In genomic region chrX:63754141-63754859, GRCh38 we compare ENCODE assay signal across 8 cellular contexts. TPM values are rescaled to one million over a fixed set of nuclear protein-coding genes. Genes with fewer than 3 reads are reported as not detected.
DNase-seq lines count a peak whose midpoint lies in the region; ATAC-seq, FAIRE-seq and TF ChIP-seq lines count a peak whose summit lies in the region.

No MANE protein-coding gene starts in this region.

- ATAC-seq in HG03025 (IDR thresholded peaks at IDR 0.05; ENCODE audit: low FRiP score, unreplicated experiment) = peak; percentile 33
- peak; percentile 33 for ATAC-seq in HepG2

- H3K27me3 Mint-ChIP-seq in MCF 10A (ENCODE audit: insufficient read depth, unreplicated experiment) = no peaks in the 10 kb centered on the region

- no peak for TF ChIP-seq POLR2A in HepG2 (IDR thresholded peaks at IDR 0.05; ENCODE audit: insufficient read depth in 1 of 2, low read depth in 2 of 2, low read length in 2 of 2)

- H3K4me3 Mint-ChIP-seq in MCF 10A (ENCODE audit: unreplicated experiment) = peak overlapping the region; percentile 89

- no TSS peak for BruUV-seq in MCF 10A (replicated peaks; lab: Mats Ljungman, UMichigan)
- no TSS peak for BruUV-seq in HepG2 (replicated peaks; lab: Mats Ljungman, UMichigan)

- in situ Hi-C loops in HepG2 (cut with HindIII; ENCODE audit: extremely low pct_ligation_motif_present, low pct_unique_long_range_greater_than_20kb) = no loop called here

- no peaks in the 10 kb centered on the region for H4K20me1 ChIP-seq in HepG2 (ENCODE audit: insufficient read depth, low read length)

- CTCF ChIA-PET in MCF 10A (lab: Yijun Ruan, JAX) (interaction anchor here (0.6 to 0.7 kb wide), 3 partner anchors 16 to 1490 kb away, joined by 3 to 6 read pairs (median 4); no protein-coding TSS in a partner anchor), HepG2 (lab: Yijun Ruan, JAX; ENCODE audit: low intra/inter-chr PET ratio, low total read pairs) (no interaction called here)

- peak overlapping the region; percentile 81 for H3K9ac ChIP-seq in SK-N-MC (ENCODE audit: insufficient read length)
- H3K9ac ChIP-seq in HepG2 (ENCODE audit: insufficient read depth, low read depth, low read length) = peak overlapping the region; percentile 46; the same call in 1 of the 2 replicates

- 2% methylated on average over 19 of the region's 25 CpGs for WGBS in HepG2 (ENCODE audit: low lambda C conversion rate)

- H2AFZ ChIP-seq in HepG2 (ENCODE audit: low read length) = peak overlapping the region; percentile 72

- H3K9me3 Mint-ChIP-seq in MCF 10A (ENCODE audit: unreplicated experiment) = peaks cover 15% of the 10 kb centered on the region

- peak overlapping the region; percentile 82 for H3K27ac ChIP-seq in SK-N-MC
- peak overlapping the region; percentile 38 for H3K27ac ChIP-seq in HepG2 (ENCODE audit: extremely low read length, insufficient read depth, low read length)

- TF ChIP-seq CTCF in MCF 10A (IDR thresholded peaks at IDR 0.05; ENCODE audit: unreplicated experiment) = no peak
- TF ChIP-seq CTCF in HepG2 (CRISPR knock-in tag; IDR thresholded peaks at IDR 0.05) = no peak

- POLR2A ChIA-PET in MCF 10A (lab: Yijun Ruan, JAX) = interaction anchor here (0.6 to 1.9 kb wide), 10 partner anchors 10 to 452 kb away, joined by 3 to 11 read pairs (median 4); partner anchors contain the start of gene AMER1
- POLR2A ChIA-PET in HepG2 (lab: Yijun Ruan, JAX) = no interaction called here

- intact Hi-C loops in MCF 10A (cut with micrococcal nuclease) = no loop called here
- intact Hi-C loops in HepG2 (cut with micrococcal nuclease; ENCODE audit: unreplicated experiment) = no loop called here

- H3K4me3 ChIP-seq in SK-N-MC (peak overlapping the region; percentile 91), HepG2 (replicated peaks in 1 of 3; ENCODE audit: insufficient read depth in 1 of 3, low read depth in 2 of 3, low read length in 3 of 3) (peak overlapping the region; percentile 34 to 73 (median 64))

- 0 out of 2 replicates have a peak, but pooled peaks cover 5% of the 10 kb centered on the region for H3K4me1 ChIP-seq in HepG2 (ENCODE audit: insufficient read depth, low read length)

- peak; percentile 38 for DNase-seq in SIG-M5 treated with dmso at 0.1 percent for 504 hours (lab: John Stamatoyannopoulos, UW; ENCODE audit: unreplicated experiment)
- no peak for DNase-seq in SIG-M5 (lab: John Stamatoyannopoulos, UW)
- DNase-seq in SK-N-MC (ENCODE audit: low read depth, low spot score) = no peak
- peak; percentile 19 for DNase-seq in MCF 10A (ENCODE audit: unreplicated experiment)
- no peak for DNase-seq in HepG2 (ENCODE audit: low spot score)
- DNase-seq in stimulated activated naive CD4-positive, alpha-beta T cell (lab: John Stamatoyannopoulos, UW) = peak in 4 of 6 experiments; percentile 12 to 69 (median 20)
- no peak for DNase-seq in COR-L47 (lab: John Stamatoyannopoulos, UW)

- TF ChIP-seq RAD21 in HepG2 (CRISPR knock-in tag; IDR thresholded peaks at IDR 0.05) = no peak

- peak overlapping the region; percentile 83 for H3K27ac Mint-ChIP-seq in MCF 10A (ENCODE audit: low read depth, unreplicated experiment)

- H3K36me3 ChIP-seq in SK-N-MC (ENCODE audit: insufficient read depth, low read length) (no peaks in the 10 kb centered on the region), HepG2 (replicated peaks in 1 of 2; ENCODE audit: control insufficient read depth in 1 of 2, insufficient read depth in 2 of 2, low read length in 2 of 2) (no peaks in the 10 kb centered on the region)

- TF ChIP-seq EP300 in HepG2 (IDR thresholded peaks at IDR 0.05; ENCODE audit: low read depth in 2 of 2, low read length in 2 of 2) = no peak
- TF ChIP-seq EP300 in HepG2 (CRISPR knock-in tag; IDR thresholded peaks at IDR 0.05; ENCODE audit: borderline replicate concordance) = no peak

- H3K4me2 ChIP-seq in HepG2 (ENCODE audit: low read depth, low read length) = peak overlapping the region; percentile 75

- H3K79me2 ChIP-seq in HepG2 (ENCODE audit: insufficient read depth, low read length) = no peaks in the 10 kb centered on the region

- no peaks in the 10 kb centered on the region for H3K36me3 Mint-ChIP-seq in MCF 10A (ENCODE audit: insufficient read depth, unreplicated experiment)

- H3K9me3 ChIP-seq in SK-N-MC (ENCODE audit: low read depth, low read length) (no peaks in the 10 kb centered on the region), HepG2 (ENCODE audit: low read length) (no peaks in the 10 kb centered on the region)

- peaks cover 22% of the 10 kb centered on the region for H3K4me1 Mint-ChIP-seq in MCF 10A (ENCODE audit: insufficient read depth, unreplicated experiment)

- no peak for FAIRE-seq in HepG2 (lab: Jason Lieb, UNC)

- no peaks in the 10 kb centered on the region for H3K27me3 ChIP-seq in HepG2 (ENCODE audit: control insufficient read depth in 1 of 2, insufficient read depth in 2 of 2, low read length in 2 of 2)

TF ChIP-seq in HepG2, 621 proteins besides CTCF, POLR2A, EP300 and RAD21:
- TF ChIP-seq, protein P1, sequence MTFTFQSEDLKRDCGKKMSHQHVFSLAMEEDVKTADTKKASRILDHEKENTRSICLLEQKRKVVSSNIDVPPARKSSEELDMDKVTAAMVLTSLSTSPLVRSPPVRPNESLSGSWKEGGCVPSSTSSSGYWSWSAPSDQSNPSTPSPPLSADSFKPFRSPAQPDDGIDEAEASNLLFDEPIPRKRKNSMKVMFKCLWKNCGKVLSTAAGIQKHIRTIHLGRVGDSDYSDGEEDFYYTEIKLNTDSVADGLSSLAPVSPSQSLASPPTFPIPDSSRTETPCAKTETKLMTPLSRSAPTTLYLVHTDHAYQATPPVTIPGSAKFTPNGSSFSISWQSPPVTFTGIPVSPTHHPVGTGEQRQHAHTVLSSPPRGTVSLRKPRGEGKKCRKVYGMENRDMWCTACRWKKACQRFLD (CRISPR knock-in tag; IDR thresholded peaks at IDR 0.05; ENCODE audit: borderline replicate concordance) = no peak
- TF ChIP-seq NCOA2 (CRISPR knock-in tag; IDR thresholded peaks at IDR 0.05) (no peak), ATRX (CRISPR knock-in tag; IDR thresholded peaks at IDR 0.05; ENCODE audit: borderline replicate concordance) (no peak), ZNF251 (CRISPR knock-in tag; IDR thresholded peaks at IDR 0.05) (no peak), ZNF451 (CRISPR knock-in tag; IDR thresholded peaks at IDR 0.05) (no peak), MLX (CRISPR knock-in tag; IDR thresholded peaks at IDR 0.05) (no peak), ZNF549 (CRISPR knock-in tag; IDR thresholded peaks at IDR 0.05) (no peak), PHF5A (CRISPR knock-in tag; IDR thresholded peaks at IDR 0.05; ENCODE audit: low read depth, unreplicated experiment) (no peak), NFRKB (IDR thresholded peaks at IDR 0.05) (no peak), FOXC1 (CRISPR knock-in tag; IDR thresholded peaks at IDR 0.05; ENCODE audit: borderline replicate concordance) (no peak), WIZ (CRISPR knock-in tag; IDR thresholded peaks at IDR 0.05) (no peak), ZNF816 (CRISPR knock-in tag; IDR thresholded peaks at IDR 0.05; ENCODE audit: borderline replicate concordance) (no peak), ZNF101 (CRISPR knock-in tag; IDR thresholded peaks at IDR 0.05; ENCODE audit: borderline replicate concordance, low read depth) (no peak)
TF ChIP-seq in HepG2: peak in this region for 0.

RNA-seq across cellular contexts. Expression of gene ARHGEF9, which starts 30.7 kb away (rescaled TPM):
- total RNA-seq in MCF 10A (2022) (26.8 and 33.6 TPM in 2 replicates), HepG2 (2016; rRNA removed; fragmentation: Illumina TruSeq; extraction: Trizol) (1.8 and 2.0 TPM in 2 replicates)
- total RNA-seq in HepG2 (2016; cell fraction: cytosol; rRNA removed; fragmentation: Illumina TruSeq; extraction: Trizol; ENCODE audit: low read depth) = 1.5 and 1.8 TPM in 2 replicates
- 0.88 and 1.8 TPM in 2 replicates for total RNA-seq in HepG2 (2016; cell fraction: insoluble cytoplasmic fraction; rRNA removed; fragmentation: Illumina TruSeq; extraction: Trizol)
- total RNA-seq in HepG2 (2016; cell fraction: membrane; rRNA removed; fragmentation: Illumina TruSeq; extraction: Trizol) = 0.80 and 2.1 TPM in 2 replicates
- 1.3 and 2.9 TPM in 2 replicates for total RNA-seq in HepG2 (2016; cell fraction: nucleus; rRNA removed; fragmentation: Illumina TruSeq; extraction: Trizol)
- polyA plus RNA-seq in HepG2 (2011; rRNA removed) = 0.67 and 0.91 TPM in 2 replicates
- polyA plus RNA-seq in HepG2 (2011; cell fraction: cytosol; rRNA removed) = 0.36 and 0.63 TPM in 2 replicates
- polyA plus RNA-seq in HepG2 (2011; cell fraction: nucleus; rRNA removed) = 1.00 and 1.4 TPM in 2 replicates
- 0.51 and 1.3 TPM in 2 replicates for polyA plus RNA-seq in HepG2 (2012)
- polyA plus RNA-seq in HepG2 (2016; cell fraction: cytosol; fragmentation: Illumina TruSeq; extraction: Trizol; ENCODE audit: low read depth) = 0.46 and 0.60 TPM in 2 replicates
- 0.85 and 1.3 TPM in 2 replicates for polyA plus RNA-seq in HepG2 (2016; cell fraction: insoluble cytoplasmic fraction; fragmentation: Illumina TruSeq; extraction: Trizol; ENCODE audit: low read depth)
- 0.63 and 0.65 TPM in 2 replicates for polyA plus RNA-seq in HepG2 (2016; cell fraction: membrane; fragmentation: Illumina TruSeq; extraction: Trizol; ENCODE audit: low read depth)
- 2.7 TPM in 2 replicates for polyA plus RNA-seq in HepG2 (2016; cell fraction: nucleus; fragmentation: Illumina TruSeq; extraction: Trizol; ENCODE audit: insufficient read depth, low read depth)
- polyA minus RNA-seq in HepG2 (2011; rRNA and poly(A)+ RNA removed; ENCODE audit: low replicate concordance) = 0.19 and 2.0 TPM in 2 replicates
- 0.30 TPM in 1 of 2 replicates, not detected in the other for polyA minus RNA-seq in HepG2 (2011; cell fraction: cytosol; rRNA and poly(A)+ RNA removed)
- polyA minus RNA-seq in HepG2 (2011; cell fraction: nucleus; rRNA and poly(A)+ RNA removed) = 2.1 and 2.3 TPM in 2 replicates

Comparison
In these comparisons a context has a peak if more than half of its experiments do, and no peak if none do; other contexts are left out.
1. DNase-seq: peak in SIG-M5 treated with dmso at 0.1 percent for 504 hours (single experiment), MCF 10A (single experiment) and stimulated activated naive CD4-positive, alpha-beta T cell (4 of 6); none in SIG-M5 (single experiment), SK-N-MC (single experiment), HepG2 (single experiment) and COR-L47 (single experiment).